Comparison of ENCODE assay signal across 9 cellular contexts in the genomic region with DNA sequence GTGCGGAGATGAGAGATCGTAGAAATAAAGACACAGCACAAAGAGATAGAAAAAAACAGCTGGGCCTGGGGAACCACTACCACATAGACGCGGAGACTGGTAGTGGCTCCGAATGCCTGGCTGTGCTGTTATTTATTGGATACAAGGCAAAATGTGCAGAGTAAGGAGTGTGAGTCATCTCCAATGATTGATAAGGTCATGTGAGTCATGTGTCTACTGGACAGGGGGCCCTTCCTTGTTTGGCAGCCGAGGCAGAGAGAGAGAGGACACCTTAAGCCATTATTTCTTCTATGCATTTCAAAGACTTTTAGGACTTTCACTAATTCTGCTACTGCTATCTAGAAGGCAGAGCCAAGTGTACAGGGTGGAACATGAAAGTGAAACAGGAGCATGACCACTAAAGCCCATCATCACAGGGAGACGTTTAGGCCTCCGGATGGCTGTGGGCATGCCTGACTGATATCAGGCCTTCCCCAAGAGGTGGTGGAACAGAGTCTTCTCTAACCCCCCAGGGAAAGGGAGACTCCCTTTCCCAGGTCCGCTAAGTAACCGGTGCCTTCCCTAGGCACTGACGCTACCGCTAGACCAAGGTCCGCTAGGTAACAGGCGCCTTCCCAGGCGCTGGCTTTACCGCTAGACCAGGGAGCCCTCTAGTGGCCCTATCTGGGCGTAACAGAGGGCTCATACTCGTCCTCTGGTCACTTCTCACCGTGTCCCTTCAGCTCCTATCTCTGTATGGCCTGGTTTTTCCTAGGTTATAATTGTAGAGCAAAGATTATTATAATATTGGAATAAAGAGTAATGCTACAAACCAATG.
DNase-seq lines count a peak whose midpoint lies in the region; ATAC-seq and TF ChIP-seq lines count a peak whose summit lies in the region.
"Had no signal": no experiment of that assay in that cellular context is flagged by ENCODE, and none has a peak within 500 bp of the region (broad histone marks: within the 10 kb centered on the region; RNA-seq: fewer than 3 reads in every experiment).

No MANE protein-coding gene starts in this region.

- DNase-seq in BJ (ENCODE audit: low read depth) (no peak), GM23338 (ENCODE audit: low spot score) (peak; percentile 80), SK-N-DZ (ENCODE audit: low spot score) (peak; percentile 31), iPS DF 4.7 (ENCODE audit: extremely low read depth, low spot score) (peak; percentile 53), NCI-H1048 (lab: John Stamatoyannopoulos, UW) (no peak), NCI-H2107 (lab: John Stamatoyannopoulos, UW) (no peak)
- DNase-seq in effector memory CD8-positive, alpha-beta T cell = no peak

- no peak overlapping the region for H3K4me2 ChIP-seq in GM23338

- no peaks in the 10 kb centered on the region for H3K79me2 ChIP-seq in GM23338 (replicated peaks; ENCODE audit: insufficient read depth)

- no peaks in the 10 kb centered on the region for H3K36me3 ChIP-seq in BJ (ENCODE audit: control insufficient read depth, insufficient read depth, low read length)
- peaks cover 20% of the 10 kb centered on the region for H3K36me3 ChIP-seq in GM23338 (ENCODE audit: insufficient read depth)

- H3K27ac Mint-ChIP-seq in GM23338 = no peak overlapping the region
- H3K27ac Mint-ChIP-seq in effector memory CD8-positive, alpha-beta T cell = no peak overlapping the region

- POLR2A ChIA-PET in BJ (lab: Charles Lee) = no interaction called here

- no peak overlapping the region for H3K27ac ChIP-seq in GM23338 (ENCODE audit: low read depth)
- H3K27ac ChIP-seq: skin epidermis had no signal

- H4K20me1 ChIP-seq in GM23338 (replicated peaks; ENCODE audit: insufficient read depth) = no peaks in the 10 kb centered on the region

- peaks cover 48% of the 10 kb centered on the region for H3K9me3 Mint-ChIP-seq in GM23338
- H3K9me3 Mint-ChIP-seq in effector memory CD8-positive, alpha-beta T cell = peaks cover 13 to 20% of the 10 kb centered on the region in 2 donors

- no peaks in the 10 kb centered on the region for H3F3A ChIP-seq in GM23338 (replicated peaks; ENCODE audit: low read depth)

- H3K4me1 Mint-ChIP-seq in GM23338 = no peaks in the 10 kb centered on the region
- H3K4me1 Mint-ChIP-seq in effector memory CD8-positive, alpha-beta T cell (ENCODE audit: low read depth in 2 of 2) = no peaks in the 10 kb centered on the region

- peak; percentile 38 for TF ChIP-seq CTCF in BJ (IDR thresholded peaks at IDR 0.05; ENCODE audit: insufficient read depth, low read depth, low read length)
- TF ChIP-seq CTCF in GM23338 (conservative IDR thresholded peaks at IDR 0.05; ENCODE audit: low read depth in 2 of 2) = peak; percentile 74 to 90

- peaks cover 9% of the 10 kb centered on the region for H3K9me2 ChIP-seq in GM23338 (ENCODE audit: insufficient read depth)

- H2AFZ ChIP-seq in GM23338 = no peak overlapping the region

- ATAC-seq in GM23338 (peak; percentile 77), HG03439 (IDR thresholded peaks at IDR 0.05; ENCODE audit: unreplicated experiment) (no peak)
- ATAC-seq in effector memory CD8-positive, alpha-beta T cell (replicated peaks) = no peak

- H3K4me3 Mint-ChIP-seq in GM23338 = no peak overlapping the region
- no peak overlapping the region for H3K4me3 Mint-ChIP-seq in effector memory CD8-positive, alpha-beta T cell

- CTCF ChIA-PET in BJ (lab: Yijun Ruan, JAX) = no interaction called here

- no peak overlapping the region; the same call in 1 of the 2 replicates for H3K4me3 ChIP-seq in BJ (ENCODE audit: low read depth, low read length)
- no peak overlapping the region for H3K4me3 ChIP-seq in GM23338
- H3K4me3 ChIP-seq: skin epidermis had no signal

- H3K36me3 Mint-ChIP-seq in GM23338 (ENCODE audit: low read depth) = peaks cover 49% of the 10 kb centered on the region
- H3K36me3 Mint-ChIP-seq in effector memory CD8-positive, alpha-beta T cell (ENCODE audit: insufficient read depth) = no peaks in the 10 kb centered on the region

- H3K4me1 ChIP-seq in GM23338 (ENCODE audit: insufficient read depth) = no peaks in the 10 kb centered on the region

- peaks cover 3% of the 10 kb centered on the region for H3K27me3 Mint-ChIP-seq in GM23338 (ENCODE audit: insufficient read depth, low read depth, poor library complexity)
- no peaks in the 10 kb centered on the region for H3K27me3 Mint-ChIP-seq in effector memory CD8-positive, alpha-beta T cell

- H3K27me3 ChIP-seq in BJ (ENCODE audit: control insufficient read depth, insufficient read depth, low read length) (no peaks in the 10 kb centered on the region), GM23338 (ENCODE audit: insufficient read depth) (no peaks in the 10 kb centered on the region)

TF ChIP-seq in GM23338, 12 proteins besides CTCF, POLR2A, EP300 and RAD21:
- TF ChIP-seq, protein P1, sequence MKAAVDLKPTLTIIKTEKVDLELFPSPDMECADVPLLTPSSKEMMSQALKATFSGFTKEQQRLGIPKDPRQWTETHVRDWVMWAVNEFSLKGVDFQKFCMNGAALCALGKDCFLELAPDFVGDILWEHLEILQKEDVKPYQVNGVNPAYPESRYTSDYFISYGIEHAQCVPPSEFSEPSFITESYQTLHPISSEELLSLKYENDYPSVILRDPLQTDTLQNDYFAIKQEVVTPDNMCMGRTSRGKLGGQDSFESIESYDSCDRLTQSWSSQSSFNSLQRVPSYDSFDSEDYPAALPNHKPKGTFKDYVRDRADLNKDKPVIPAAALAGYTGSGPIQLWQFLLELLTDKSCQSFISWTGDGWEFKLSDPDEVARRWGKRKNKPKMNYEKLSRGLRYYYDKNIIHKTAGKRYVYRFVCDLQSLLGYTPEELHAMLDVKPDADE (IDR thresholded peaks at IDR 0.05) = no peak
- no peak for TF ChIP-seq EZH2phosphoT487 (IDR thresholded peaks at IDR 0.05; ENCODE audit: unreplicated experiment)
- TF ChIP-seq, protein P2, sequence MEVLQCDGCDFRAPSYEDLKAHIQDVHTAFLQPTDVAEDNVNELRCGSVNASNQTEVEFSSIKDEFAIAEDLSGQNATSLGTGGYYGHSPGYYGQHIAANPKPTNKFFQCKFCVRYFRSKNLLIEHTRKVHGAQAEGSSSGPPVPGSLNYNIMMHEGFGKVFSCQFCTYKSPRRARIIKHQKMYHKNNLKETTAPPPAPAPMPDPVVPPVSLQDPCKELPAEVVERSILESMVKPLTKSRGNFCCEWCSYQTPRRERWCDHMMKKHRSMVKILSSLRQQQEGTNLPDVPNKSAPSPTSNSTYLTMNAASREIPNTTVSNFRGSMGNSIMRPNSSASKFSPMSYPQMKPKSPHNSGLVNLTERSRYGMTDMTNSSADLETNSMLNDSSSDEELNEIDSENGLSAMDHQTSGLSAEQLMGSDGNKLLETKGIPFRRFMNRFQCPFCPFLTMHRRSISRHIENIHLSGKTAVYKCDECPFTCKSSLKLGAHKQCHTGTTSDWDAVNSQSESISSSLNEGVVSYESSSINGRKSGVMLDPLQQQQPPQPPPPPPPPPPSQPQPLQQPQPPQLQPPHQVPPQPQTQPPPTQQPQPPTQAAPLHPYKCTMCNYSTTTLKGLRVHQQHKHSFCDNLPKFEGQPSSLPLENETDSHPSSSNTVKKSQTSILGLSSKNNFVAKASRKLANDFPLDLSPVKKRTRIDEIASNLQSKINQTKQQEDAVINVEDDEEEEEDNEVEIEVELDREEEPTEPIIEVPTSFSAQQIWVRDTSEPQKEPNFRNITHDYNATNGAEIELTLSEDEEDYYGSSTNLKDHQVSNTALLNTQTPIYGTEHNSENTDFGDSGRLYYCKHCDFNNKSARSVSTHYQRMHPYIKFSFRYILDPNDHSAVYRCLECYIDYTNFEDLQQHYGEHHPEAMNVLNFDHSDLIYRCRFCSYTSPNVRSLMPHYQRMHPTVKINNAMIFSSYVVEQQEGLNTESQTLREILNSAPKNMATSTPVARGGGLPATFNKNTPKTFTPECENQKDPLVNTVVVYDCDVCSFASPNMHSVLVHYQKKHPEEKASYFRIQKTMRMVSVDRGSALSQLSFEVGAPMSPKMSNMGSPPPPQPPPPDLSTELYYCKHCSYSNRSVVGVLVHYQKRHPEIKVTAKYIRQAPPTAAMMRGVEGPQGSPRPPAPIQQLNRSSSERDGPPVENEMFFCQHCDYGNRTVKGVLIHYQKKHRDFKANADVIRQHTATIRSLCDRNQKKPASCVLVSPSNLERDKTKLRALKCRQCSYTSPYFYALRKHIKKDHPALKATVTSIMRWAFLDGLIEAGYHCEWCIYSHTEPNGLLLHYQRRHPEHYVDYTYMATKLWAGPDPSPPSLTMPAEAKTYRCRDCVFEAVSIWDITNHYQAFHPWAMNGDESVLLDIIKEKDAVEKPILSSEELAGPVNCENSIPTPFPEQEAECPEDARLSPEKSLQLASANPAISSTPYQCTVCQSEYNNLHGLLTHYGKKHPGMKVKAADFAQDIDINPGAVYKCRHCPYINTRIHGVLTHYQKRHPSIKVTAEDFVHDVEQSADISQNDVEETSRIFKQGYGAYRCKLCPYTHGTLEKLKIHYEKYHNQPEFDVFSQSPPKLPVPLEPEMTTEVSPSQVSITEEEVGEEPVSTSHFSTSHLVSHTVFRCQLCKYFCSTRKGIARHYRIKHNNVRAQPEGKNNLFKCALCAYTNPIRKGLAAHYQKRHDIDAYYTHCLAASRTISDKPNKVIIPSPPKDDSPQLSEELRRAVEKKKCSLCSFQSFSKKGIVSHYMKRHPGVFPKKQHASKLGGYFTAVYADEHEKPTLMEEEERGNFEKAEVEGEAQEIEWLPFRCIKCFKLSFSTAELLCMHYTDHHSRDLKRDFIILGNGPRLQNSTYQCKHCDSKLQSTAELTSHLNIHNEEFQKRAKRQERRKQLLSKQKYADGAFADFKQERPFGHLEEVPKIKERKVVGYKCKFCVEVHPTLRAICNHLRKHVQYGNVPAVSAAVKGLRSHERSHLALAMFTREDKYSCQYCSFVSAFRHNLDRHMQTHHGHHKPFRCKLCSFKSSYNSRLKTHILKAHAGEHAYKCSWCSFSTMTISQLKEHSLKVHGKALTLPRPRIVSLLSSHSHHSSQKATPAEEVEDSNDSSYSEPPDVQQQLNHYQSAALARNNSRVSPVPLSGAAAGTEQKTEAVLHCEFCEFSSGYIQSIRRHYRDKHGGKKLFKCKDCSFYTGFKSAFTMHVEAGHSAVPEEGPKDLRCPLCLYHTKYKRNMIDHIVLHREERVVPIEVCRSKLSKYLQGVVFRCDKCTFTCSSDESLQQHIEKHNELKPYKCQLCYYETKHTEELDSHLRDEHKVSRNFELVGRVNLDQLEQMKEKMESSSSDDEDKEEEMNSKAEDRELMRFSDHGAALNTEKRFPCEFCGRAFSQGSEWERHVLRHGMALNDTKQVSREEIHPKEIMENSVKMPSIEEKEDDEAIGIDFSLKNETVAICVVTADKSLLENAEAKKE (CRISPR knock-in tag; IDR thresholded peaks at IDR 0.05) = peak; percentile 37; the same call in 1 of the 2 replicates

Comparison
In these comparisons a context has a peak if more than half of its experiments do, and no peak if none do; other contexts are left out.
1. DNase-seq: peak in GM23338 (single experiment), SK-N-DZ (single experiment) and iPS DF 4.7 (single experiment); none in BJ (single experiment), NCI-H1048 (single experiment), NCI-H2107 (single experiment) and effector memory CD8-positive, alpha-beta T cell (0 of 3).